19 cellular contexts compared by ENCODE assay signal in genomic region chr1:209246660-209247059, GRCh38.
A peak's percentile ranks its signal among the peaks of the same experiment; 100 is the strongest.
DNase-seq lines count a peak whose midpoint lies in the region; ATAC-seq and TF ChIP-seq lines count a peak whose summit lies in the region.
"Had no signal": no experiment of that assay in that cellular context is flagged by ENCODE, and none has a peak within 500 bp of the region (broad histone marks: within the 10 kb centered on the region; RNA-seq: fewer than 3 reads in every experiment).

No MANE protein-coding gene starts in this region.

- POLR2A ChIA-PET in Panc1 (lab: Charles Lee), result no interaction called here

- no peak overlapping the region for H3K4me3 Mint-ChIP-seq in immature natural killer cell
- H3K4me3 Mint-ChIP-seq: activated CD4-positive, alpha-beta memory T cell treated with anti-CD3 and anti-CD28 coated beads for 36 hours; CD4-positive, CD25-positive, alpha-beta regulatory T cell had no signal

- intact Hi-C loops in Panc1 (cut with micrococcal nuclease; ENCODE audit: unreplicated experiment), result loop anchor here (5.0 to 10.0 kb wide), 2 partner anchors 44 to 318 kb away; no protein-coding TSS in a partner anchor

- no peak for ATAC-seq in Panc1
- no peak for ATAC-seq in GM21737 (IDR thresholded peaks at IDR 0.05; ENCODE audit: unreplicated experiment)
- ATAC-seq: GM12878, heart right ventricle, right lobe of liver had no signal

- no peaks in the 10 kb centered on the region for H3K4me1 Mint-ChIP-seq in immature natural killer cell
- H3K4me1 Mint-ChIP-seq: CD4-positive, CD25-positive, alpha-beta regulatory T cell had no signal

- H3K9me3 ChIP-seq in Panc1 (ENCODE audit: control insufficient read depth, insufficient read depth, low read depth, low read length) (no peaks in the 10 kb centered on the region), smooth muscle cell (replicated peaks; ENCODE audit: low read depth) (no peaks in the 10 kb centered on the region)
- H3K9me3 ChIP-seq: adrenal gland, HAP-1, heart right ventricle, neutrophil, right lobe of liver, thoracic aorta had no signal

- no peak overlapping the region for H3K27ac Mint-ChIP-seq in immature natural killer cell
- H3K27ac Mint-ChIP-seq: activated CD4-positive, alpha-beta memory T cell treated with anti-CD3 and anti-CD28 coated beads for 36 hours; CD4-positive, CD25-positive, alpha-beta regulatory T cell had no signal

- H3K27ac ChIP-seq in Panc1 (ENCODE audit: low read length) (no peak overlapping the region), smooth muscle cell (ENCODE audit: low read depth) (peak overlapping the region; percentile 48)
- H3K27ac ChIP-seq: adrenal gland, heart right ventricle, neutrophil, right lobe of liver, thoracic aorta had no signal

- no peak overlapping the region for H2AFZ ChIP-seq in smooth muscle cell (ENCODE audit: low read depth)

- in situ Hi-C loops in Panc1 (cut with HindIII; ENCODE audit: low pct_unique_long_range_greater_than_20kb, low sequenced_read_pairs), result no loop called here

- CTCF ChIA-PET in Panc1 (lab: Charles Lee), result no interaction called here

- peak; percentile 36 for DNase-seq in H4 (ENCODE audit: low spot score)
- DNase-seq in Panc1 (ENCODE audit: low read depth, low spot score), result peak; percentile 59
- peak; percentile 16 for DNase-seq in dedifferentiated amniotic fluid mesenchymal stem cell (ENCODE audit: extremely low spot score)
- DNase-seq in smooth muscle cell (lab: John Stamatoyannopoulos, UW; ENCODE audit: unreplicated experiment), result no peak
- no peak for DNase-seq in DMS 273 treated with DMSO at 0.1 percent for 48 hours (lab: John Stamatoyannopoulos, UW)
- no peak for DNase-seq in immature natural killer cell
- DNase-seq: activated CD4-positive, alpha-beta memory T cell treated with anti-CD3 and anti-CD28 coated beads for 36 hours; activated T-cell treated with anti-CD3 and anti-CD28 coated beads, Interleukin-2, amount 50 U/mL, for 48 hours; adrenal gland; CD4-positive, CD25-positive, alpha-beta regulatory T cell; heart right ventricle; NCI-H1105; right lobe of liver; stimulated activated CD4-positive, alpha-beta T cell treated with anti-CD3 and anti-CD28 coated beads, Interleukin-4, amount 100 ng/mL, for 1 hour had no signal

- H3K4me3 ChIP-seq in Panc1 (ENCODE audit: low read depth in 2 of 2, low read length in 2 of 2) (no peak overlapping the region), smooth muscle cell (no peak overlapping the region)
- H3K4me3 ChIP-seq: adrenal gland, GM12878, HAP-1, heart right ventricle, right lobe of liver, thoracic aorta had no signal

- no TSS peak for BruUV-seq in Panc1 (replicated peaks; lab: Mats Ljungman, UMichigan)

- TF ChIP-seq CTCF in Panc1 (IDR thresholded peaks at IDR 0.05), result no peak
- TF ChIP-seq CTCF in smooth muscle cell (IDR thresholded peaks at IDR 0.05; ENCODE audit: borderline replicate concordance, insufficient read depth, poor library complexity, severe bottlenecking), result no peak

- H4K20me1 ChIP-seq in smooth muscle cell (ENCODE audit: low read depth), result no peaks in the 10 kb centered on the region

- no peaks in the 10 kb centered on the region for H3K4me1 ChIP-seq in Panc1 (ENCODE audit: control insufficient read depth, insufficient read depth, low read length)
- peaks cover 5% of the 10 kb centered on the region for H3K4me1 ChIP-seq in smooth muscle cell (ENCODE audit: low read depth)
- H3K4me1 ChIP-seq: adrenal gland, HAP-1, heart right ventricle, right lobe of liver had no signal

- 18% methylated on average over 3 of the region's 3 CpGs for WGBS in smooth muscle cell (ENCODE audit: low lambda C conversion rate)

- peaks cover 0 to 7% (median 1%) of the 10 kb centered on the region in 3 donors for H3K27me3 Mint-ChIP-seq in immature natural killer cell (ENCODE audit: low read depth in 3 of 3)
- H3K27me3 Mint-ChIP-seq: activated CD4-positive, alpha-beta memory T cell treated with anti-CD3 and anti-CD28 coated beads for 36 hours had no signal

- peaks cover 5% of the 10 kb centered on the region for H3F3A ChIP-seq in smooth muscle cell (ENCODE audit: low read depth)

- H3K27me3 ChIP-seq in Panc1 (ENCODE audit: control insufficient read depth, insufficient read depth, low read length) (no peaks in the 10 kb centered on the region), smooth muscle cell (ENCODE audit: low read depth) (no peaks in the 10 kb centered on the region)
- H3K27me3 ChIP-seq: adrenal gland, neutrophil, right lobe of liver had no signal

- H3K36me3 ChIP-seq in Panc1 (ENCODE audit: control insufficient read depth, insufficient read depth, low read length), result no peaks in the 10 kb centered on the region
- no peaks in the 10 kb centered on the region for H3K36me3 ChIP-seq in smooth muscle cell (ENCODE audit: low read depth)
- H3K36me3 ChIP-seq: adrenal gland, HAP-1, heart right ventricle, neutrophil, right lobe of liver, thoracic aorta had no signal

- H3K4me2 ChIP-seq in smooth muscle cell, result no peak overlapping the region

- no peaks in the 10 kb centered on the region for H3K36me3 Mint-ChIP-seq in immature natural killer cell
- H3K36me3 Mint-ChIP-seq: activated CD4-positive, alpha-beta memory T cell treated with anti-CD3 and anti-CD28 coated beads for 36 hours; CD4-positive, CD25-positive, alpha-beta regulatory T cell had no signal

- H3K9me3 Mint-ChIP-seq in immature natural killer cell, result no peaks in the 10 kb centered on the region
- H3K9me3 Mint-ChIP-seq: activated CD4-positive, alpha-beta memory T cell treated with anti-CD3 and anti-CD28 coated beads for 36 hours had no signal

- no peaks in the 10 kb centered on the region for H3K79me2 ChIP-seq in smooth muscle cell (ENCODE audit: low read depth)

- no peak overlapping the region for H3K9ac ChIP-seq in smooth muscle cell (ENCODE audit: low read depth)

Comparison
In these comparisons a context has a peak if more than half of its experiments do, and no peak if none do; other contexts are left out.
1. DNase-seq: peak in H4 (single experiment), Panc1 (single experiment) and dedifferentiated amniotic fluid mesenchymal stem cell (single experiment); none in smooth muscle cell (single experiment), DMS 273 treated with DMSO at 0.1 percent for 48 hours (single experiment) and immature natural killer cell (0 of 3).